Comparison of ENCODE assay signal across 8 cellular contexts in genomic region chr1:45585110-45585426, GRCh38. TPM values are rescaled to one million over a fixed set of nuclear protein-coding genes. Genes with fewer than 3 reads are reported as not detected.
DNase-seq lines count a peak whose midpoint lies in the region; ATAC-seq and TF ChIP-seq lines count a peak whose summit lies in the region.

No MANE protein-coding gene starts in this region.

- H3K36me3 ChIP-seq in heart left ventricle (no peaks in the 10 kb centered on the region), breast epithelium (no peaks in the 10 kb centered on the region), vagina (no peaks in the 10 kb centered on the region)

- 2 to 3% (median 2%) methylated on average over 5 of the region's 5 CpGs for WGBS in heart left ventricle, 4 donors

- TF ChIP-seq POLR2A in heart left ventricle (IDR thresholded peaks at IDR 0.05) (no peak), breast epithelium (IDR thresholded peaks at IDR 0.05) (no peak), vagina (IDR thresholded peaks at IDR 0.05) (no peak)

- H3K4me1 Mint-ChIP-seq in mesothelial cell of epicardium: peaks cover 18% of the 10 kb centered on the region

- H3K9me3 ChIP-seq in heart left ventricle: no peaks in the 10 kb centered on the region
- no peaks in the 10 kb centered on the region for H3K9me3 ChIP-seq in breast epithelium
- H3K9me3 ChIP-seq in vagina: no peaks in the 10 kb centered on the region

- H3K4me3 ChIP-seq in heart left ventricle (peak overlapping the region; percentile 78 to 99 (median 93)), breast epithelium (peak overlapping the region; percentile 93 to 99 (median 98)), vagina (peak overlapping the region; percentile 86 to 100)

- peak overlapping the region; percentile 98 for H3K27ac Mint-ChIP-seq in mesothelial cell of epicardium

- H3K4me3 Mint-ChIP-seq in mesothelial cell of epicardium: peak overlapping the region; percentile 93

- no peaks in the 10 kb centered on the region for H3K36me3 Mint-ChIP-seq in mesothelial cell of epicardium

- TF ChIP-seq CTCF in heart left ventricle (IDR thresholded peaks at IDR 0.05) (no peak), breast epithelium (IDR thresholded peaks at IDR 0.05) (no peak), mesothelial cell of epicardium (IDR thresholded peaks at IDR 0.05; ENCODE audit: unreplicated experiment) (no peak), vagina (IDR thresholded peaks at IDR 0.05) (no peak)

- ATAC-seq in heart left ventricle (no peak), GM21528 (IDR thresholded peaks at IDR 0.05; ENCODE audit: low FRiP score, unreplicated experiment) (no peak)

- H3K9me3 Mint-ChIP-seq in mesothelial cell of epicardium: no peaks in the 10 kb centered on the region

- H3K27ac ChIP-seq in heart left ventricle: peak overlapping the region in 8 of 12 donors; percentile 87 to 96 (median 93)
- H3K27ac ChIP-seq in breast epithelium: peak overlapping the region; percentile 93 to 96
- H3K27ac ChIP-seq in vagina: peak overlapping the region; percentile 92

- intact Hi-C loops in heart left ventricle (cut with DNase I): loop anchor here in 3 of 10 donors (10.0 kb wide), 1 partner anchor 100 kb away; the partner anchor contains the start of genes GPBP1L1 (in 3 of the 3) and TMEM69 (in 3 of the 3)
- intact Hi-C loops in cardiac septum (cut with DNase I): loop anchor here (2.0 kb wide), 1 partner anchor 102 kb away; the partner anchor contains the start of gene GPBP1L1
- intact Hi-C loops in breast epithelium (cut with DNase I; ENCODE audit: low total_unique reads): loop anchor here (10.0 kb wide), 1 partner anchor 100 kb away; the partner anchor contains the start of genes GPBP1L1 and TMEM69
- intact Hi-C loops in vagina (cut with DNase I): no loop called here

- DNase-seq in heart left ventricle: no peak
- DNase-seq in cardiac septum (ENCODE audit: low spot score): no peak
- DNase-seq in breast epithelium (ENCODE audit: low spot score in 2 of 2): no peak
- no peak for DNase-seq in mesothelial cell of epicardium (ENCODE audit: low spot score in 2 of 2, unreplicated experiment in 2 of 2)
- DNase-seq in vagina (ENCODE audit: extremely low spot score in 2 of 2): no peak
- no peak for DNase-seq in T1000 (lab: John Stamatoyannopoulos, UW)
- DNase-seq in stimulated activated CD4-positive, alpha-beta T cell treated with anti-CD3 and anti-CD28 coated beads, Interleukin-2, amount 100 ng/mL, for 24 hours: no peak

- H3K4me1 ChIP-seq in heart left ventricle (peaks cover 0 to 41% (median 18%) of the 10 kb centered on the region in 12 donors), breast epithelium (peaks cover 0 to 7% of the 10 kb centered on the region in 2 donors), vagina (peaks cover 36% of the 10 kb centered on the region)

- H3K27me3 ChIP-seq in heart left ventricle (no peaks in the 10 kb centered on the region), breast epithelium (no peaks in the 10 kb centered on the region), vagina (no peaks in the 10 kb centered on the region)

- H3K27me3 Mint-ChIP-seq in mesothelial cell of epicardium (ENCODE audit: low read depth): no peaks in the 10 kb centered on the region

RNA-seq across cellular contexts. Expression of gene NASP, which starts 1.2 kb away (rescaled TPM):
- total RNA-seq in heart left ventricle: 10 to 100 TPM; 24.5 to 53.4 (median 31.4) TPM
- polyA plus RNA-seq in heart left ventricle: 10 to 100 TPM; 70.6 to 86.6 TPM
- 30.1 TPM for total RNA-seq in cardiac septum
- 10 to 100 TPM; 83.4 to 96.7 (median 91.0) TPM for total RNA-seq in breast epithelium
- 164 to 185 TPM (median 170 TPM) in 3 replicates for total RNA-seq in mesothelial cell of epicardium
- 57.9 TPM for total RNA-seq in vagina

RNA-seq across cellular contexts. Expression of gene AKR1A1, which starts 34.4 kb away (rescaled TPM):
- total RNA-seq in heart left ventricle: 100 to 1,000 TPM in 1 of 9 donors, 10 to 100 TPM in 8; 28.0 to 148 (median 42.6) TPM
- 10 to 100 TPM; 45.8 to 77.7 TPM for polyA plus RNA-seq in heart left ventricle
- total RNA-seq in cardiac septum: 47.3 TPM
- 10 to 100 TPM; 85.5 to 96.0 (median 89.4) TPM for total RNA-seq in breast epithelium
- 177 to 188 TPM (median 180 TPM) in 3 replicates for total RNA-seq in mesothelial cell of epicardium
- total RNA-seq in vagina: 80.3 TPM

RNA-seq across cellular contexts. Expression of gene CCDC17, which starts 38.8 kb away (rescaled TPM):
- 1 to 10 TPM in 3 of 9 donors, under 1 TPM in 6; 0.20 to 1.3 (median 0.93) TPM for total RNA-seq in heart left ventricle
- 1 to 10 TPM in 1 of 2 donors, under 1 TPM in 1; 0.35 to 2.0 TPM for polyA plus RNA-seq in heart left ventricle
- total RNA-seq in cardiac septum: 1.2 TPM
- total RNA-seq in breast epithelium: 1 to 10 TPM; 2.3 to 5.7 (median 4.5) TPM
- 4.5 to 5.6 TPM (median 5.6 TPM) in 3 replicates for total RNA-seq in mesothelial cell of epicardium
- total RNA-seq in vagina: 1.5 TPM
